ENCODE assay signal across 1 cellular context in genomic region chr1:145079737-145080136, GRCh38.
TF ChIP-seq lines count a peak whose summit lies in the region.

No MANE protein-coding gene starts in this region.

TF ChIP-seq in K562, 482 proteins besides CTCF, POLR2A, EP300 and RAD21:
- peak; percentile 65; the same call in 1 of the 2 replicates for TF ChIP-seq SPI1 (IDR thresholded peaks at IDR 0.05; ENCODE audit: borderline replicate concordance, low read depth, low read length)
